13 cellular contexts compared by ENCODE assay signal in genomic region chr5:83097582-83098265, GRCh38. TPM values are rescaled to one million over a fixed set of nuclear protein-coding genes. Genes with fewer than 3 reads are reported as not detected.
DNase-seq lines count a peak whose midpoint lies in the region; ATAC-seq, FAIRE-seq and TF ChIP-seq lines count a peak whose summit lies in the region.
"Had no signal": no experiment of that assay in that cellular context is flagged by ENCODE, and none has a peak within 500 bp of the region (broad histone marks: within the 10 kb centered on the region; RNA-seq: fewer than 3 reads in every experiment).

No MANE protein-coding gene starts in this region.

- H3K79me2 ChIP-seq in astrocyte (ENCODE audit: insufficient read depth, low read length), result peaks cover 3% of the 10 kb centered on the region

- peak overlapping the region; percentile 63 for H3K27ac Mint-ChIP-seq in astrocyte (ENCODE audit: unreplicated experiment)
- H3K27ac Mint-ChIP-seq: naive thymus-derived CD4-positive, alpha-beta T cell; stimulated activated naive CD8-positive, alpha-beta T cell treated with anti-CD3 and anti-CD28 coated beads, Interleukin-15, amount 100 ng/mL, for 72 hours had no signal

- H3K4me1 Mint-ChIP-seq in astrocyte (ENCODE audit: low read depth, unreplicated experiment), result peaks cover 44% of the 10 kb centered on the region

- H3K36me3 Mint-ChIP-seq in astrocyte (ENCODE audit: low read depth, unreplicated experiment), result peaks cover 2% of the 10 kb centered on the region

- TF ChIP-seq CTCF in astrocyte (IDR thresholded peaks at IDR 0.05; ENCODE audit: insufficient read depth, low read depth, low read length), result no peak
- TF ChIP-seq CTCF in GM13976 (IDR thresholded peaks at IDR 0.05; ENCODE audit: borderline replicate concordance, control extremely low read depth, extremely low read depth, insufficient read depth, missing control alignments), result no peak

- peaks cover 10% of the 10 kb centered on the region for H3K9me3 Mint-ChIP-seq in astrocyte (ENCODE audit: unreplicated experiment)

- no peaks in the 10 kb centered on the region for H3K36me3 ChIP-seq in astrocyte (ENCODE audit: insufficient read depth, low read length)

- H3K27me3 Mint-ChIP-seq in astrocyte (ENCODE audit: low read depth, unreplicated experiment), result no peaks in the 10 kb centered on the region
- H3K27me3 Mint-ChIP-seq: naive thymus-derived CD4-positive, alpha-beta T cell; stimulated activated naive CD8-positive, alpha-beta T cell treated with anti-CD3 and anti-CD28 coated beads, Interleukin-15, amount 100 ng/mL, for 72 hours had no signal

- no peaks in the 10 kb centered on the region for H3K27me3 ChIP-seq in astrocyte (ENCODE audit: insufficient read depth, low read length)
- H3K27me3 ChIP-seq: dorsolateral prefrontal cortex had no signal

- no peak for ATAC-seq in HG02571 (IDR thresholded peaks at IDR 0.05; ENCODE audit: unreplicated experiment)
- ATAC-seq in HG02852 (IDR thresholded peaks at IDR 0.05; ENCODE audit: unreplicated experiment), result no peak
- ATAC-seq: naive thymus-derived CD4-positive, alpha-beta T cell; stimulated activated naive CD8-positive, alpha-beta T cell treated with anti-CD3 and anti-CD28 coated beads, Interleukin-15, amount 100 ng/mL, for 72 hours had no signal

- FAIRE-seq in astrocyte (lab: Jason Lieb, UNC), result no peak

- H3K4me1 ChIP-seq in astrocyte (ENCODE audit: insufficient read depth, low read length), result peaks cover 26% of the 10 kb centered on the region

- H4K20me1 ChIP-seq in astrocyte (ENCODE audit: insufficient read depth, low read length), result no peaks in the 10 kb centered on the region

- no peak overlapping the region for H2AFZ ChIP-seq in astrocyte (ENCODE audit: low read depth, low read length)

- CTCF ChIA-PET in HEK293T (lab: Yijun Ruan, JAX), result no interaction called here

- peak overlapping the region; percentile 46 for H3K4me3 Mint-ChIP-seq in astrocyte (ENCODE audit: unreplicated experiment)
- H3K4me3 Mint-ChIP-seq: naive thymus-derived CD4-positive, alpha-beta T cell; stimulated activated naive CD8-positive, alpha-beta T cell treated with anti-CD3 and anti-CD28 coated beads, Interleukin-15, amount 100 ng/mL, for 72 hours had no signal

- H3K4me3 ChIP-seq in astrocyte (ENCODE audit: insufficient read depth, low read depth, low read length), result peak overlapping the region; percentile 6
- H3K4me3 ChIP-seq: dorsolateral prefrontal cortex had no signal

- peak overlapping the region; percentile 55 for H3K9ac ChIP-seq in astrocyte (ENCODE audit: low read length)

- in situ Hi-C loops in GM13976 (cut with MboI; ENCODE audit: low sequenced_read_pairs, unreplicated experiment), result no loop called here

- peak overlapping the region; percentile 70 for H3K4me2 ChIP-seq in astrocyte (ENCODE audit: low read length)

- peak overlapping the region; percentile 78 for H3K27ac ChIP-seq in astrocyte (ENCODE audit: low read depth, low read length)
- H3K27ac ChIP-seq: C4-2B, dorsolateral prefrontal cortex had no signal

- peak; percentile 65 for DNase-seq in Daoy (ENCODE audit: low read depth)
- no peak for DNase-seq in HEK293T (ENCODE audit: extremely low spot score)
- peak; percentile 77 for DNase-seq in astrocyte (ENCODE audit: low read depth)
- DNase-seq in iris pigment epithelial cell (ENCODE audit: low read depth), result peak; percentile 69
- DNase-seq in GM13976 (ENCODE audit: low spot score), result no peak
- DNase-seq in activated CD8-positive, alpha-beta memory T cell treated with anti-CD3 and anti-CD28 coated beads for 24 hours, result no peak
- DNase-seq: dorsolateral prefrontal cortex; naive thymus-derived CD4-positive, alpha-beta T cell; NCI-H526 treated with DMSO at 0.1 percent for 48 hours; stimulated activated naive CD8-positive, alpha-beta T cell treated with anti-CD3 and anti-CD28 coated beads, Interleukin-15, amount 100 ng/mL, for 72 hours had no signal

- POLR2A ChIA-PET in HEK293T (lab: Yijun Ruan, JAX), result no interaction called here

- no peaks in the 10 kb centered on the region for H3K9me3 ChIP-seq in astrocyte (ENCODE audit: insufficient read depth, low read depth, low read length)

TF ChIP-seq in HEK293T, 16 proteins besides CTCF, POLR2A, EP300 and RAD21:
- TF ChIP-seq L3MBTL2 (conservative IDR thresholded peaks at IDR 0.05), result no peak
- no peak for TF ChIP-seq FOXK2 (IDR thresholded peaks at IDR 0.05)
- peak; percentile 40; the same call in 1 of the 2 replicates for TF ChIP-seq CTBP1 (IDR thresholded peaks at IDR 0.05; ENCODE audit: borderline replicate concordance)
- peak; percentile 72 for TF ChIP-seq PKNOX1 (IDR thresholded peaks at IDR 0.05)

RNA-seq across cellular contexts. Expression of gene XRCC4, which starts 20.4 kb away (rescaled TPM):
- 27.1 and 42.9 TPM in 2 replicates for total RNA-seq in Daoy (2014; rRNA removed; shearing (Covaris generic))
- total RNA-seq in astrocyte, result 15.5 and 17.3 TPM in 2 replicates

RNA-seq across cellular contexts. Expression of gene TMEM167A, which starts 20.5 kb away (rescaled TPM):
- 112 and 197 TPM in 2 replicates for total RNA-seq in Daoy (2014; rRNA removed; shearing (Covaris generic))
- 160 and 163 TPM in 2 replicates for total RNA-seq in astrocyte

Comparison
In these comparisons a context has a peak if more than half of its experiments do, and no peak if none do; other contexts are left out.
1. DNase-seq: peak in Daoy (single experiment), astrocyte (single experiment) and iris pigment epithelial cell (single experiment); none in HEK293T (single experiment), GM13976 (single experiment) and activated CD8-positive, alpha-beta memory T cell treated with anti-CD3 and anti-CD28 coated beads for 24 hours (single experiment).